27 cellular contexts compared by ENCODE assay signal in genomic region chr18:30855762-30856161, GRCh38.
"Had no signal": no experiment of that assay in that cellular context is flagged by ENCODE, and none has a peak within 500 bp of the region (broad histone marks: within the 10 kb centered on the region; RNA-seq: fewer than 3 reads in every experiment).

No MANE protein-coding gene starts in this region.

- ATAC-seq: natural killer cell; psoas muscle; right cardiac atrium; sciatic nerve; stimulated activated memory B cell treated with anti-CD40 and anti-IgM and Interleukin-4, amounts not matched to agents 10 μg/mL and 1 μg/mL and 100 μg/mL, for 72 hours; stimulated activated naive CD8-positive, alpha-beta T cell treated with anti-CD3 and anti-CD28 coated beads, Interleukin-15, amount 100 ng/mL, for 72 hours; stimulated activated naive CD8-positive, alpha-beta T cell treated with anti-CD3 and anti-CD28 coated beads, Interleukin-15, Interleukin-2, amounts not matched to agents 100 U/mL and 50 U/mL, for 24 hours; upper lobe of right lung had no signal

- H2AFZ ChIP-seq: neural progenitor cell, parathyroid adenoma had no signal

- H3K27me3 ChIP-seq: neural progenitor cell, ovary, spleen, suprapubic skin, testis, tibial artery, transverse colon, upper lobe of right lung, uterus had no signal

- H3K4me1 ChIP-seq: neural progenitor cell, parathyroid adenoma, psoas muscle, spleen, suprapubic skin, testis, tibial artery, transverse colon, upper lobe of right lung, uterus had no signal

- H3K4me2 ChIP-seq: neural progenitor cell, smooth muscle cell had no signal

- H3K9ac ChIP-seq: neural progenitor cell, parathyroid adenoma had no signal

- H3K9me3 ChIP-seq: ovary, psoas muscle, spleen, suprapubic skin, testis, tibial artery, transverse colon, upper lobe of right lung, uterus had no signal

- DNase-seq: natural killer cell; occipital lobe; ovary; psoas muscle; right cardiac atrium; spleen; stimulated activated CD4-positive, alpha-beta T cell treated with anti-CD3 and anti-CD28 coated beads, Interleukin-12 subunit alpha, Interleukin-12 subunit beta, amount 100 ng/mL, for 4 hours; stimulated activated CD4-positive, alpha-beta T cell treated with anti-CD3 and anti-CD28 coated beads, Interleukin-1b, Interleukin-23, amount 100 ng/mL, for 48 hours; stimulated activated CD4-positive, alpha-beta T cell treated with anti-CD3 and anti-CD28 coated beads, Interleukin-4, amount 100 ng/mL, for 1 hour; stimulated activated CD4-positive, alpha-beta T cell treated with anti-CD3 and anti-CD28 coated beads, Interleukin-4, amount 100 ng/mL, for 4 hours; stimulated activated CD8-positive, alpha-beta memory T cell treated with anti-CD3 and anti-CD28 coated beads, Interleukin-4, amount 100 ng/mL, for 48 hours; stimulated activated naive CD4-positive, alpha-beta T cell; stimulated activated naive CD8-positive, alpha-beta T cell treated with anti-CD3 and anti-CD28 coated beads, Interleukin-15, amount 100 ng/mL, for 72 hours; stimulated activated naive CD8-positive, alpha-beta T cell treated with anti-CD3 and anti-CD28 coated beads, Interleukin-15, Interleukin-2, amounts not matched to agents 100 U/mL and 50 U/mL, for 24 hours; substantia nigra; testis; tibial artery; transverse colon; upper lobe of right lung; uterus had no signal

- H3K27ac ChIP-seq: neural progenitor cell, ovary, parathyroid adenoma, psoas muscle, skin epidermis, spleen, suprapubic skin, testis, tibial artery, transverse colon, upper lobe of right lung, uterus had no signal

- H3K4me3 ChIP-seq: neural progenitor cell, ovary, psoas muscle, skin epidermis, smooth muscle cell, spleen, suprapubic skin, testis, tibial artery, transverse colon, upper lobe of right lung, uterus had no signal

- H3K79me2 ChIP-seq: parathyroid adenoma had no signal

- H3K36me3 ChIP-seq: neural progenitor cell, ovary, spleen, suprapubic skin, tibial artery, transverse colon, upper lobe of right lung, uterus had no signal
